In genomic region chr13:35164324-35164932, GRCh38 we compare ENCODE assay signal across 9 cellular contexts.
DNase-seq lines count a peak whose midpoint lies in the region; ATAC-seq and TF ChIP-seq lines count a peak whose summit lies in the region.
"Had no signal": no experiment of that assay in that cellular context is flagged by ENCODE, and none has a peak within 500 bp of the region (broad histone marks: within the 10 kb centered on the region; RNA-seq: fewer than 3 reads in every experiment).

No MANE protein-coding gene starts in this region.

- no peaks in the 10 kb centered on the region for H3F3A ChIP-seq in GM23248 (ENCODE audit: insufficient read depth)

- H3K9me2 ChIP-seq in GM23248 (ENCODE audit: insufficient read depth) = no peaks in the 10 kb centered on the region

- no peak overlapping the region for H3K9ac ChIP-seq in GM23248

- H3K4me3 ChIP-seq in GM23248 (no peak overlapping the region), Panc1 (ENCODE audit: low read depth in 2 of 2, low read length in 2 of 2) (no peak overlapping the region), epithelial cell of proximal tubule (ENCODE audit: low read depth, low read length) (no peak overlapping the region)
- H3K4me3 ChIP-seq in Jurkat, Clone E6-1 (ENCODE audit: low read length) = no peak overlapping the region

- no peak overlapping the region for H3K4me3 Mint-ChIP-seq in neural crest cell
- H3K4me3 Mint-ChIP-seq: CD8-positive, alpha-beta memory T cell had no signal

- no peaks in the 10 kb centered on the region for H3K79me2 ChIP-seq in GM23248 (ENCODE audit: insufficient read depth)

- peak; percentile 16 to 25 for DNase-seq in NOMO-1 (lab: John Stamatoyannopoulos, UW; ENCODE audit: unreplicated experiment in 2 of 2)
- DNase-seq in NOMO-1 treated with dmso at 0.1 percent for 144 hours (lab: John Stamatoyannopoulos, UW; ENCODE audit: unreplicated experiment) = no peak
- peak; percentile 61 for DNase-seq in GM23248
- peak; percentile 24 for DNase-seq in Jurkat, Clone E6-1 (ENCODE audit: low read depth, low spot score)
- no peak for DNase-seq in Panc1 (ENCODE audit: low read depth, low spot score)
- no peak for DNase-seq in epithelial cell of proximal tubule (ENCODE audit: low read depth)
- no peak for DNase-seq in neural crest cell (ENCODE audit: low read depth, low spot score)
- DNase-seq in stimulated activated CD8-positive, alpha-beta memory T cell treated with anti-CD3 and anti-CD28 coated beads, Interleukin-4, amount 100 ng/mL, for 48 hours = no peak

- H3K27me3 ChIP-seq in GM23248 (replicated peaks; ENCODE audit: insufficient read depth) (no peaks in the 10 kb centered on the region), Panc1 (ENCODE audit: control insufficient read depth, insufficient read depth, low read length) (no peaks in the 10 kb centered on the region)

- TF ChIP-seq CTCF in Panc1 (IDR thresholded peaks at IDR 0.05) (peak; percentile 55; the same call in 1 of the 2 replicates), epithelial cell of proximal tubule (conservative IDR thresholded peaks at IDR 0.05; ENCODE audit: low read depth, low read length) (peak; percentile 66), neural crest cell (conservative IDR thresholded peaks at IDR 0.05) (peak; percentile 85)

- in situ Hi-C loops in GM23248 (cut with MboI) = loop anchor here (25.0 kb wide), 2 partner anchors 1352 to 1577 kb away; partner anchors contain the start of gene RFC3
- in situ Hi-C loops in Panc1 (cut with HindIII; ENCODE audit: low pct_unique_long_range_greater_than_20kb, low sequenced_read_pairs) = no loop called here

- no peaks in the 10 kb centered on the region for H3K4me1 ChIP-seq in GM23248 (ENCODE audit: insufficient read depth)
- no peaks in the 10 kb centered on the region for H3K4me1 ChIP-seq in Panc1 (ENCODE audit: control insufficient read depth, insufficient read depth, low read length)

- no peak overlapping the region for H3K27ac ChIP-seq in GM23248
- no peak overlapping the region for H3K27ac ChIP-seq in Panc1 (ENCODE audit: low read length)

- no TSS peak for BruUV-seq in Panc1 (replicated peaks; lab: Mats Ljungman, UMichigan)

- H3K36me3 ChIP-seq in GM23248 (ENCODE audit: low read depth) (no peaks in the 10 kb centered on the region), Panc1 (ENCODE audit: control insufficient read depth, insufficient read depth, low read length) (no peaks in the 10 kb centered on the region)

- H3K36me3 Mint-ChIP-seq in neural crest cell (ENCODE audit: low read depth) = no peaks in the 10 kb centered on the region
- H3K36me3 Mint-ChIP-seq: CD8-positive, alpha-beta memory T cell had no signal

- H3K27ac Mint-ChIP-seq in neural crest cell (ENCODE audit: unreplicated experiment) = no peak overlapping the region
- H3K27ac Mint-ChIP-seq: CD8-positive, alpha-beta memory T cell had no signal

- peaks cover 14% of the 10 kb centered on the region for H3K4me1 Mint-ChIP-seq in neural crest cell

- no peaks in the 10 kb centered on the region for H3K9me3 Mint-ChIP-seq in neural crest cell
- H3K9me3 Mint-ChIP-seq: CD8-positive, alpha-beta memory T cell had no signal

- no peak overlapping the region for H2AFZ ChIP-seq in GM23248

- CTCF ChIA-PET in Panc1 (lab: Charles Lee) = no interaction called here

- intact Hi-C loops in Panc1 (cut with micrococcal nuclease; ENCODE audit: unreplicated experiment) = no loop called here

- POLR2A ChIA-PET in Panc1 (lab: Charles Lee) = no interaction called here

- H3K9me3 ChIP-seq in GM23248 (ENCODE audit: low read depth) = no peaks in the 10 kb centered on the region
- no peaks in the 10 kb centered on the region for H3K9me3 ChIP-seq in Panc1 (ENCODE audit: control insufficient read depth, insufficient read depth, low read depth, low read length)

- no peaks in the 10 kb centered on the region for H4K20me1 ChIP-seq in GM23248 (ENCODE audit: insufficient read depth)

- no peak overlapping the region for H3K4me2 ChIP-seq in GM23248 (ENCODE audit: unreplicated experiment)

- no peaks in the 10 kb centered on the region for H3K27me3 Mint-ChIP-seq in neural crest cell (ENCODE audit: low read depth)
- H3K27me3 Mint-ChIP-seq: CD8-positive, alpha-beta memory T cell had no signal

- no peak; the same call in 1 of the 2 replicates for ATAC-seq in Panc1

Comparison
In these comparisons a context has a peak if more than half of its experiments do, and no peak if none do; other contexts are left out.
1. DNase-seq: peak in NOMO-1 (2 of 2), GM23248 (single experiment) and Jurkat, Clone E6-1 (single experiment); none in NOMO-1 treated with dmso at 0.1 percent for 144 hours (single experiment), Panc1 (single experiment), epithelial cell of proximal tubule (single experiment), neural crest cell (single experiment) and stimulated activated CD8-positive, alpha-beta memory T cell treated with anti-CD3 and anti-CD28 coated beads, Interleukin-4, amount 100 ng/mL, for 48 hours (single experiment).
2. Peak in every context shown above with its lines, with median percentiles within 50 percentile points of each other: CTCF ChIP-seq.